ENCODE assay signal across 8 cellular contexts in the genomic region with DNA sequence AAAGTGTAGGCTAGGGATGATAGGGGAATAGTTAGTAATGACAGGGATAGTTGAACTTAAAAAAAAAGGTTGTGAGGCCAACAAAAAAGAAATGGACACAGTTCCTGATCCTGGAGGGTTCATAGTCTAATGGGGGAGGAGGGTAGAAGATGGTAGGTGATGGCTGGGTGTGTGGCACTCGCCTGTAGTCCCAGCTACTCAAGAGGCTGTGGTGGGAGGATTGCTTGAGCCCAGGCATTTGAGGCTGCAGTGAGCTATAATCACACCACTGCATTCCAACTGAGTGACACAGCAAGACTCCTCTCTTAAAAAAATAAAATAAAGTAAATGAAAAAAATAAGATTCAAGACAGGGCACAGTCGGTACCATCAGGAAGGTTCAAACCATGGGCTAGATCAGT. TPM values are rescaled to one million over a fixed set of nuclear protein-coding genes. Genes with fewer than 3 reads are reported as not detected.
DNase-seq lines count a peak whose midpoint lies in the region; ATAC-seq, FAIRE-seq and TF ChIP-seq lines count a peak whose summit lies in the region.

No MANE protein-coding gene starts in this region.

- H3K4me3 ChIP-seq in right atrium auricular region (no peak overlapping the region), fibroblast of villous mesenchyme (ENCODE audit: low read depth, low read length) (peak overlapping the region; percentile 68)

- ATAC-seq in left cardiac atrium, result no peak
- ATAC-seq in T-cell (replicated peaks in 1 of 4), result no peak
- no peak for ATAC-seq in HG03469 (IDR thresholded peaks at IDR 0.05; ENCODE audit: unreplicated experiment)
- no peak for ATAC-seq in HG03045 (IDR thresholded peaks at IDR 0.05; ENCODE audit: unreplicated experiment)
- no peak for ATAC-seq in GM19467 (IDR thresholded peaks at IDR 0.05; ENCODE audit: unreplicated experiment)

- TF ChIP-seq CTCF in right atrium auricular region (IDR thresholded peaks at IDR 0.05) (no peak), fibroblast of villous mesenchyme (IDR thresholded peaks at IDR 0.05; ENCODE audit: insufficient read depth, low read depth, low read length) (no peak)

- H3K27ac ChIP-seq in right atrium auricular region, result peak overlapping the region; percentile 4 to 74

- H3K4me1 ChIP-seq in right atrium auricular region, result peaks cover 0 to 23% of the 10 kb centered on the region in 2 donors

- no peaks in the 10 kb centered on the region for H3K36me3 ChIP-seq in right atrium auricular region

- peaks cover 62 to 66% (median 63%) of the 10 kb centered on the region in 3 donors for H3K4me1 Mint-ChIP-seq in T-cell

- DNase-seq in right atrium auricular region (ENCODE audit: low spot score), result no peak
- no peak for DNase-seq in left cardiac atrium
- no peak for DNase-seq in T-cell
- peak; percentile 51 for DNase-seq in fibroblast of villous mesenchyme (ENCODE audit: low read depth)
- DNase-seq in urothelium cell line (ENCODE audit: low spot score), result peak; percentile 31

- H3K27me3 Mint-ChIP-seq in T-cell, result no peaks in the 10 kb centered on the region

- H3K27me3 ChIP-seq in right atrium auricular region, result no peaks in the 10 kb centered on the region

- H3K9me3 ChIP-seq in right atrium auricular region, result no peaks in the 10 kb centered on the region

- H3K9me3 Mint-ChIP-seq in T-cell, result no peaks in the 10 kb centered on the region

- POLR2A ChIA-PET in T-cell (lab: Charles Lee), result no interaction called here

- H3K36me3 Mint-ChIP-seq in T-cell, result no peaks in the 10 kb centered on the region

- CTCF ChIA-PET in T-cell (lab: Charles Lee), result interaction anchor here (1.2 to 5.3 kb wide), 5 partner anchors 12 to 102 kb away, joined by 3 to 30 read pairs (median 3); partner anchors contain the start of gene DDX39B (in 1 of the 2)

- H3K4me3 Mint-ChIP-seq in T-cell, result peak overlapping the region; percentile 77 to 93 (median 83)

- intact Hi-C loops in left cardiac atrium (cut with DNase I), result loop anchor here in 1 of 2 donors (5.0 kb wide), 1 partner anchor 47 kb away; the partner anchor contains the start of gene DDX39B

- no peak for FAIRE-seq in urothelium cell line (lab: Jason Lieb, UNC)

- H3K27ac Mint-ChIP-seq in T-cell, result peak overlapping the region; percentile 76 to 89

RNA-seq across cellular contexts. Expression of gene MICB, which starts 2.4 kb away (rescaled TPM):
- 1 to 10 TPM; 1.6 to 3.1 TPM for total RNA-seq in right atrium auricular region
- total RNA-seq in left cardiac atrium, result 1 to 10 TPM; 2.1 to 2.2 TPM
- total RNA-seq in T-cell, result 10 to 100 TPM; 15.7 to 21.7 (median 16.1) TPM
- total RNA-seq in fibroblast of villous mesenchyme, result 15.5 and 30.7 TPM in 2 replicates

RNA-seq across cellular contexts. Expression of gene MCCD1, which starts 33.2 kb away (rescaled TPM):
- total RNA-seq in right atrium auricular region (not detected), left cardiac atrium (not detected), T-cell (not detected), fibroblast of villous mesenchyme (not detected in 2 replicates)

RNA-seq across cellular contexts. Expression of gene DDX39B, which starts 46.2 kb away (rescaled TPM):
- total RNA-seq in right atrium auricular region (100 to 1,000 TPM; 119 to 143 TPM), left cardiac atrium (100 to 1,000 TPM; 188 to 224 TPM), T-cell (100 to 1,000 TPM; 507 to 669 (median 631) TPM), fibroblast of villous mesenchyme (407 and 463 TPM in 2 replicates)

RNA-seq across cellular contexts. Expression of gene ATP6V1G2, which starts 50.8 kb away (rescaled TPM):
- total RNA-seq in right atrium auricular region (1 to 10 TPM; 1.2 to 6.0 TPM), left cardiac atrium (1 to 10 TPM; 1.9 to 2.7 TPM), T-cell (1 to 10 TPM; 3.1 to 5.7 (median 4.1) TPM), fibroblast of villous mesenchyme (1.3 and 3.0 TPM in 2 replicates)

RNA-seq across cellular contexts. Expression of gene NFKBIL1, which starts 51.8 kb away (rescaled TPM):
- total RNA-seq in right atrium auricular region, result 10 to 100 TPM; 12.9 to 18.4 TPM
- 10 to 100 TPM; 12.9 to 14.8 TPM for total RNA-seq in left cardiac atrium
- 10 to 100 TPM in 3 of 5 donors, 1 to 10 TPM in 2; 6.9 to 17.1 (median 11.6) TPM for total RNA-seq in T-cell
- 12.5 and 20.3 TPM in 2 replicates for total RNA-seq in fibroblast of villous mesenchyme

Comparison
In these comparisons a context has a peak if more than half of its experiments do, and no peak if none do; other contexts are left out.
1. DNase-seq: peak in fibroblast of villous mesenchyme (single experiment) and urothelium cell line (single experiment); none in right atrium auricular region (single experiment), left cardiac atrium (single experiment) and T-cell (0 of 34).